Comparison of ENCODE assay signal across 14 cellular contexts in genomic region chr3:18080198-18080689, GRCh38.
DNase-seq lines count a peak whose midpoint lies in the region; ATAC-seq and TF ChIP-seq lines count a peak whose summit lies in the region.
"Had no signal": no experiment of that assay in that cellular context is flagged by ENCODE, and none has a peak within 500 bp of the region (broad histone marks: within the 10 kb centered on the region; RNA-seq: fewer than 3 reads in every experiment).

No MANE protein-coding gene starts in this region.

- no peaks in the 10 kb centered on the region for H3F3A ChIP-seq in PC-3 (ENCODE audit: low read length, unreplicated experiment)

- H3K23me2 ChIP-seq in H9 (ENCODE audit: insufficient read length, low read depth, low read length, poor library complexity, severe bottlenecking) = no peaks in the 10 kb centered on the region

- H3K4me3 Mint-ChIP-seq in H9 = no peak overlapping the region
- H3K4me3 Mint-ChIP-seq: T-cell had no signal

- H4K5ac ChIP-seq in H9 (ENCODE audit: insufficient read length, low read depth, low read length) = no peak overlapping the region

- no peaks in the 10 kb centered on the region for H3K27me3 Mint-ChIP-seq in H9 (ENCODE audit: low read depth)

- no peak overlapping the region for H2BK15ac ChIP-seq in H9 (ENCODE audit: low read depth, low read length)

- no peak overlapping the region for H4K8ac ChIP-seq in H9 (replicated peaks; ENCODE audit: insufficient read length, low read depth, low read length)

- no peak overlapping the region for H3K27ac Mint-ChIP-seq in H9
- H3K27ac Mint-ChIP-seq: T-cell had no signal

- peaks cover 0 to 11% (median 0%) of the 10 kb centered on the region in 3 experiments; a peak in 2 of 7 replicates for H3K36me3 Mint-ChIP-seq in H9 (ENCODE audit: insufficient read depth in 1 of 3, low read depth in 3 of 3)
- H3K36me3 Mint-ChIP-seq: T-cell had no signal

- no peak overlapping the region for H2BK20ac ChIP-seq in H9 (ENCODE audit: low read depth, low read length, poor library complexity, severe bottlenecking)

- no peak overlapping the region for H3K4ac ChIP-seq in H9 (ENCODE audit: low read depth, low read length)

- no peaks in the 10 kb centered on the region for H3K79me1 ChIP-seq in H9 (ENCODE audit: insufficient read depth, low read depth, low read length, poor library complexity, severe bottlenecking)

- H3K27me3 ChIP-seq in HCT116 (ENCODE audit: insufficient read depth, low read length) (no peaks in the 10 kb centered on the region), PC-3 (ENCODE audit: low read length) (no peaks in the 10 kb centered on the region), H9 (ENCODE audit: insufficient read depth, low read length) (no peaks in the 10 kb centered on the region)

- H2BK120ac ChIP-seq in H9 (ENCODE audit: low read depth, low read length, poor library complexity, severe bottlenecking) = no peak overlapping the region

- peak; percentile 81 for ATAC-seq in HCT116
- ATAC-seq in PC-3 = peak; percentile 77
- no peak for ATAC-seq in GM19035 (IDR thresholded peaks at IDR 0.05; ENCODE audit: unreplicated experiment)
- ATAC-seq: lower lobe of right lung, T-cell had no signal

- no peak for TF ChIP-seq POLR2A in HCT116 (IDR thresholded peaks at IDR 0.05; ENCODE audit: borderline replicate concordance, extremely low read depth, insufficient read depth, insufficient read length)

- no peak overlapping the region for H3K23ac ChIP-seq in H9 (ENCODE audit: insufficient read length, low read depth, low read length)

- H3K4me1 Mint-ChIP-seq in H9 = peaks cover 1 to 2% of the 10 kb centered on the region in 2 experiments

- H3K4me1 ChIP-seq in HCT116 (ENCODE audit: control insufficient read depth in 1 of 2, insufficient read depth in 2 of 2, low read length in 2 of 2) = peaks cover 24 to 27% of the 10 kb centered on the region in 2 experiments
- peaks cover 18% of the 10 kb centered on the region for H3K4me1 ChIP-seq in PC-3 (ENCODE audit: insufficient read depth, low read length)
- no peaks in the 10 kb centered on the region for H3K4me1 ChIP-seq in H9 (ENCODE audit: insufficient read depth, low read length)
- H3K4me1 ChIP-seq: lower lobe of right lung had no signal

- peak overlapping the region; percentile 52 for H3K27ac ChIP-seq in HCT116 (ENCODE audit: low read depth, low read length)
- no peak overlapping the region for H3K27ac ChIP-seq in PC-3 (ENCODE audit: low read length)
- H3K27ac ChIP-seq in H9 (ENCODE audit: insufficient read length, low read depth, low read length) = no peak overlapping the region
- H3K27ac ChIP-seq: lower lobe of right lung had no signal

- H3K9ac ChIP-seq in HCT116 (ENCODE audit: low read length) (no peak overlapping the region), PC-3 (ENCODE audit: low read length) (no peak overlapping the region), H9 (ENCODE audit: extremely low read depth, insufficient read length, low read length) (no peak overlapping the region)

- no peaks in the 10 kb centered on the region for H3K36me3 ChIP-seq in HCT116 (ENCODE audit: control insufficient read depth in 1 of 2, insufficient read depth in 2 of 2, low read length in 2 of 2)
- no peaks in the 10 kb centered on the region for H3K36me3 ChIP-seq in PC-3 (ENCODE audit: low read depth, low read length)
- H3K36me3 ChIP-seq: lower lobe of right lung had no signal

- H3K9me3 ChIP-seq in HCT116 (ENCODE audit: control insufficient read depth in 1 of 2, insufficient read depth in 1 of 2, low read depth in 1 of 2, low read length in 2 of 2) (no peaks in the 10 kb centered on the region), PC-3 (ENCODE audit: low read length) (no peaks in the 10 kb centered on the region), H9 (ENCODE audit: control insufficient read depth, low read depth, low read length) (no peaks in the 10 kb centered on the region)
- H3K9me3 ChIP-seq: lower lobe of right lung had no signal

- DNase-seq in HCT116 (ENCODE audit: low read depth, low spot score) (no peak), PC-3 (peak; percentile 40), cardiac fibroblast (ENCODE audit: low read depth in 2 of 2) (peak; percentile 30 to 46), renal cortical epithelial cell (ENCODE audit: low read depth) (peak; percentile 46), NCI-H345 (lab: John Stamatoyannopoulos, UW) (no peak), H9 (no peak)
- DNase-seq: activated CD4-positive, alpha-beta T cell treated with anti-CD3 and anti-CD28 coated beads, Interleukin-2, amount 50 U/mL, for 4 hours; Calu3; central memory CD4-positive, alpha-beta T cell; lower lobe of right lung; NCI-H2107; substantia nigra; T-cell had no signal

- no peaks in the 10 kb centered on the region for H3K79me2 ChIP-seq in HCT116 (ENCODE audit: insufficient read depth, low read length)
- no peaks in the 10 kb centered on the region for H3K79me2 ChIP-seq in PC-3 (ENCODE audit: low read length)
- no peaks in the 10 kb centered on the region; the same call in 1 of the 2 replicates for H3K79me2 ChIP-seq in H9 (ENCODE audit: insufficient read depth, low read length)

- POLR2A ChIA-PET in HCT116 (lab: Charles Lee) = no interaction called here
- POLR2A ChIA-PET in PC-3 (lab: Charles Lee; ENCODE audit: unreplicated experiment) = no interaction called here

- no peak overlapping the region for H3T11ph ChIP-seq in H9 (ENCODE audit: low read length)

- RAD21 ChIA-PET in HCT116 (lab: Charles Lee; ENCODE audit: low non-redundant PET in 1 of 2, low total read pairs in 2 of 2, uncharacterized antibody in 2 of 2, unreplicated experiment in 2 of 2) = interaction anchor here in 1 of 2 experiments (0.8 kb wide), 1 partner anchor 215 kb away, joined by 3 read pairs; no protein-coding TSS in a partner anchor

- H2BK12ac ChIP-seq in H9 (ENCODE audit: insufficient read length, low read depth, low read length) = no peak overlapping the region

- no peak overlapping the region for H2BK5ac ChIP-seq in H9 (ENCODE audit: insufficient read length, low read length)

- CTCF ChIA-PET in HCT116 (lab: Charles Lee) = no interaction called here
- CTCF ChIA-PET in PC-3 (lab: Charles Lee) = interaction anchor here (0.6 kb wide), 2 partner anchors 106 to 441 kb away, joined by 3 to 4 read pairs; no protein-coding TSS in a partner anchor

- H2AFZ ChIP-seq in HCT116 (ENCODE audit: low read depth, low read length, poor library complexity, severe bottlenecking) (no peak overlapping the region), PC-3 (ENCODE audit: low read length) (peak overlapping the region; percentile 39), H9 (ENCODE audit: low read length) (no peak overlapping the region)

- H4K91ac ChIP-seq in H9 (ENCODE audit: insufficient read length, low read depth, low read length) = no peak overlapping the region

- H3K9me2 ChIP-seq in HCT116 (ENCODE audit: insufficient read depth) (no peaks in the 10 kb centered on the region), PC-3 (replicated peaks; ENCODE audit: low read length) (no peaks in the 10 kb centered on the region)

- TF ChIP-seq RAD21 in HCT116 (IDR thresholded peaks at IDR 0.05; ENCODE audit: low read depth) = no peak

- no peak overlapping the region for H3K56ac ChIP-seq in H9 (ENCODE audit: insufficient read length, low read depth, low read length)

- H3K4me3 ChIP-seq in HCT116 (replicated peaks in 1 of 2; ENCODE audit: low read depth in 1 of 2, low read length in 2 of 2) = no peak overlapping the region
- no peak overlapping the region for H3K4me3 ChIP-seq in PC-3 (ENCODE audit: low read length)
- H3K4me3 ChIP-seq in cardiac fibroblast (replicated peaks in 1 of 2; ENCODE audit: low read depth in 2 of 2, low read length in 2 of 2) = no peak overlapping the region
- H3K4me3 ChIP-seq: lower lobe of right lung had no signal

- no peaks in the 10 kb centered on the region for H3K9me3 Mint-ChIP-seq in H9
- H3K9me3 Mint-ChIP-seq: T-cell had no signal

- no peak overlapping the region for H3K14ac ChIP-seq in H9 (ENCODE audit: insufficient read depth, low read length)

- no peak overlapping the region for H2AK5ac ChIP-seq in H9 (ENCODE audit: insufficient read length, low read length)

- H3K18ac ChIP-seq in H9 (ENCODE audit: insufficient read length, low read depth, low read length) = no peak overlapping the region

- H4K20me1 ChIP-seq in HCT116 (ENCODE audit: insufficient read depth) (no peaks in the 10 kb centered on the region), PC-3 (ENCODE audit: low read length) (no peaks in the 10 kb centered on the region), H9 (ENCODE audit: control insufficient read depth, insufficient read depth, insufficient read length) (no peaks in the 10 kb centered on the region)

- TF ChIP-seq CTCF in HCT116 (IDR thresholded peaks at IDR 0.05 in 2 of 3, conservative IDR thresholded peaks at IDR 0.05 in 1 of 3; ENCODE audit: borderline replicate concordance in 1 of 3, insufficient read depth in 1 of 3, low read depth in 2 of 3, low read length in 2 of 3) (no peak), PC-3 (conservative IDR thresholded peaks at IDR 0.05; ENCODE audit: low read depth, low read length) (no peak), cardiac fibroblast (IDR thresholded peaks at IDR 0.05; ENCODE audit: low read depth, low read length) (no peak), H9 (conservative IDR thresholded peaks at IDR 0.05) (no peak)

- no TSS peak for BruUV-seq in HCT116 (replicated peaks; lab: Mats Ljungman, UMichigan)
- BruUV-seq in PC-3 (replicated peaks; lab: Mats Ljungman, UMichigan) = no TSS peak

- intact Hi-C loops in HCT116 (cut with micrococcal nuclease) = no loop called here
- intact Hi-C loops in PC-3 (cut with micrococcal nuclease) = loop anchor here (5.0 kb wide), 1 partner anchor 88 kb away; no protein-coding TSS in a partner anchor

- H3K4me2 ChIP-seq in HCT116 (ENCODE audit: low read length) (peak overlapping the region; percentile 58), PC-3 (ENCODE audit: low read length) (peak overlapping the region; percentile 34; the same call in 1 of the 2 replicates), H9 (ENCODE audit: insufficient read depth, insufficient read length, low read length) (no peak overlapping the region)

TF ChIP-seq in HCT116, 20 proteins besides CTCF, POLR2A, EP300 and RAD21 (continues in another document):
- TF ChIP-seq EZH2phosphoT487 (IDR thresholded peaks at IDR 0.05; ENCODE audit: borderline replicate concordance) (no peak), EZH2 (IDR thresholded peaks at IDR 0.05) (no peak), CEBPB (IDR thresholded peaks at IDR 0.05; ENCODE audit: low read depth) (peak; percentile 53; the same call in 1 of the 2 replicates), SP1 (IDR thresholded peaks at IDR 0.05; ENCODE audit: low read depth) (no peak; the same call in 1 of the 2 replicates), FOSL1 (IDR thresholded peaks at IDR 0.05; ENCODE audit: low read depth) (no peak), MAX (IDR thresholded peaks at IDR 0.05) (no peak), TCF7L2 (IDR thresholded peaks at IDR 0.05; ENCODE audit: borderline replicate concordance, extremely low read depth, insufficient read depth, insufficient read length) (no peak), ELF1 (IDR thresholded peaks at IDR 0.05; ENCODE audit: borderline replicate concordance, low read depth) (no peak)

Comparison
In these comparisons a context has a peak if more than half of its experiments do, and no peak if none do; other contexts are left out.
1. DNase-seq: peak in PC-3 (single experiment), cardiac fibroblast (2 of 2) and renal cortical epithelial cell (single experiment); none in HCT116 (single experiment), NCI-H345 (single experiment) and H9 (single experiment).